Comparison of ENCODE assay signal across 2 cellular contexts in genomic region chr5:179420476-179420875, GRCh38.
TF ChIP-seq lines count a peak whose summit lies in the region.

No MANE protein-coding gene starts in this region.

TF ChIP-seq in SK-N-SH, 30 proteins besides CTCF, POLR2A, EP300 and RAD21 (continued from another document):
- TF ChIP-seq, protein P1, sequence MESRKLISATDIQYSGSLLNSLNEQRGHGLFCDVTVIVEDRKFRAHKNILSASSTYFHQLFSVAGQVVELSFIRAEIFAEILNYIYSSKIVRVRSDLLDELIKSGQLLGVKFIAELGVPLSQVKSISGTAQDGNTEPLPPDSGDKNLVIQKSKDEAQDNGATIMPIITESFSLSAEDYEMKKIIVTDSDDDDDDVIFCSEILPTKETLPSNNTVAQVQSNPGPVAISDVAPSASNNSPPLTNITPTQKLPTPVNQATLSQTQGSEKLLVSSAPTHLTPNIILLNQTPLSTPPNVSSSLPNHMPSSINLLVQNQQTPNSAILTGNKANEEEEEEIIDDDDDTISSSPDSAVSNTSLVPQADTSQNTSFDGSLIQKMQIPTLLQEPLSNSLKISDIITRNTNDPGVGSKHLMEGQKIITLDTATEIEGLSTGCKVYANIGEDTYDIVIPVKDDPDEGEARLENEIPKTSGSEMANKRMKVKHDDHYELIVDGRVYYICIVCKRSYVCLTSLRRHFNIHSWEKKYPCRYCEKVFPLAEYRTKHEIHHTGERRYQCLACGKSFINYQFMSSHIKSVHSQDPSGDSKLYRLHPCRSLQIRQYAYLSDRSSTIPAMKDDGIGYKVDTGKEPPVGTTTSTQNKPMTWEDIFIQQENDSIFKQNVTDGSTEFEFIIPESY (IDR thresholded peaks at IDR 0.05; ENCODE audit: borderline replicate concordance, low read depth) = no peak

TF ChIP-seq in SK-N-SH treated with all-trans-retinoic acid at 6 μM for 48 hours, 23 proteins besides CTCF, POLR2A, EP300 and RAD21 (continued from another document):
- TF ChIP-seq, protein P2, sequence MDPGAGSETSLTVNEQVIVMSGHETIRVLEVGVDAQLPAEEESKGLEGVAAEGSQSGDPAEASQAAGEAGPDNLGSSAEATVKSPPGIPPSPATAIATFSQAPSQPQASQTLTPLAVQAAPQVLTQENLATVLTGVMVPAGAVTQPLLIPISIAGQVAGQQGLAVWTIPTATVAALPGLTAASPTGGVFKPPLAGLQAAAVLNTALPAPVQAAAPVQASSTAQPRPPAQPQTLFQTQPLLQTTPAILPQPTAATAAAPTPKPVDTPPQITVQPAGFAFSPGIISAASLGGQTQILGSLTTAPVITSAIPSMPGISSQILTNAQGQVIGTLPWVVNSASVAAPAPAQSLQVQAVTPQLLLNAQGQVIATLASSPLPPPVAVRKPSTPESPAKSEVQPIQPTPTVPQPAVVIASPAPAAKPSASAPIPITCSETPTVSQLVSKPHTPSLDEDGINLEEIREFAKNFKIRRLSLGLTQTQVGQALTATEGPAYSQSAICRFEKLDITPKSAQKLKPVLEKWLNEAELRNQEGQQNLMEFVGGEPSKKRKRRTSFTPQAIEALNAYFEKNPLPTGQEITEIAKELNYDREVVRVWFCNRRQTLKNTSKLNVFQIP (CRISPR knock-in tag; IDR thresholded peaks at IDR 0.05; ENCODE audit: borderline replicate concordance, low read depth) = no peak
- TF ChIP-seq SNAI2 (CRISPR knock-in tag; IDR thresholded peaks at IDR 0.05) = no peak
- TF ChIP-seq OSR1 (CRISPR knock-in tag; IDR thresholded peaks at IDR 0.05) = no peak
- TF ChIP-seq ZC3H10 (CRISPR knock-in tag; IDR thresholded peaks at IDR 0.05) = no peak
- TF ChIP-seq ZNF8 (CRISPR knock-in tag; IDR thresholded peaks at IDR 0.05) = no peak
